ENCODE assay signal across 10 cellular contexts in genomic region chr17:8152981-8153549, GRCh38. TPM values are rescaled to one million over a fixed set of nuclear protein-coding genes. Genes with fewer than 3 reads are reported as not detected.
DNase-seq lines count a peak whose midpoint lies in the region; ATAC-seq, FAIRE-seq and TF ChIP-seq lines count a peak whose summit lies in the region.
"Had no signal": no experiment of that assay in that cellular context is flagged by ENCODE, and none has a peak within 500 bp of the region (broad histone marks: within the 10 kb centered on the region; RNA-seq: fewer than 3 reads in every experiment).

No MANE protein-coding gene starts in this region.

- no peak for DNase-seq in T-helper 2 cell treated with Interferon-gamma antibody and Interleukin-4, amounts not matched to agents 5 μg/mL and 100 μg/mL, for 36 hours (ENCODE audit: low spot score)
- no peak for DNase-seq in T-helper 2 cell
- DNase-seq in adipocyte (ENCODE audit: low read depth) = peak; percentile 45
- DNase-seq in kidney = no peak
- DNase-seq in NOMO-1 (lab: John Stamatoyannopoulos, UW; ENCODE audit: unreplicated experiment in 2 of 2) = no peak
- no peak for DNase-seq in RCC 7860 (ENCODE audit: low spot score)

- H3K27ac ChIP-seq in kidney (ENCODE audit: low read depth in 2 of 2, low read length in 2 of 2) (peak overlapping the region; percentile 99 to 100), temporal lobe (ENCODE audit: low read depth, low read length) (peak overlapping the region; percentile 99)

- peaks cover 35% of the 10 kb centered on the region for H3K4me1 Mint-ChIP-seq in T-helper 2 cell treated with Interferon-gamma antibody and Interleukin-4, amounts not matched to agents 5 μg/mL and 100 μg/mL, for 36 hours (ENCODE audit: low read depth)

- FAIRE-seq in kidney (lab: Jason Lieb, UNC) (no peak), RCC 7860 (lab: Jason Lieb, UNC) (no peak)

- H3K4me3 ChIP-seq in adipocyte (ENCODE audit: low read length) (peak overlapping the region; percentile 93), kidney (ENCODE audit: low read length in 2 of 2) (peak overlapping the region in 1 of 2 donors; percentile 99)

- H3K9me3 Mint-ChIP-seq in T-helper 2 cell treated with Interferon-gamma antibody and Interleukin-4, amounts not matched to agents 5 μg/mL and 100 μg/mL, for 36 hours = no peaks in the 10 kb centered on the region
- H3K9me3 Mint-ChIP-seq: effector memory CD8-positive, alpha-beta T cell had no signal

- no peak for ATAC-seq in HG03460 (IDR thresholded peaks at IDR 0.05; ENCODE audit: unreplicated experiment)

- no peaks in the 10 kb centered on the region for H3K27me3 ChIP-seq in adipocyte (replicated peaks; ENCODE audit: control insufficient read depth, insufficient read depth, low read length)

- peaks cover 9% of the 10 kb centered on the region for H3K36me3 Mint-ChIP-seq in T-helper 2 cell treated with Interferon-gamma antibody and Interleukin-4, amounts not matched to agents 5 μg/mL and 100 μg/mL, for 36 hours (ENCODE audit: low read depth)

- TF ChIP-seq CTCF in kidney (IDR thresholded peaks at IDR 0.05; ENCODE audit: borderline replicate concordance, extremely low read depth, insufficient read depth) = no peak

- no peaks in the 10 kb centered on the region for H3K27me3 Mint-ChIP-seq in T-helper 2 cell treated with Interferon-gamma antibody and Interleukin-4, amounts not matched to agents 5 μg/mL and 100 μg/mL, for 36 hours (ENCODE audit: low read depth)
- H3K27me3 Mint-ChIP-seq: effector memory CD8-positive, alpha-beta T cell had no signal

- H3K4me1 ChIP-seq in adipocyte (ENCODE audit: control insufficient read depth, insufficient read depth, low read length) = peaks cover 34% of the 10 kb centered on the region
- H3K4me1 ChIP-seq in kidney (ENCODE audit: control insufficient read depth in 1 of 2, insufficient read depth in 1 of 2, low read depth in 1 of 2, low read length in 2 of 2) = peaks cover 21 to 29% of the 10 kb centered on the region in 2 donors

- H3K4me3 Mint-ChIP-seq in T-helper 2 cell treated with Interferon-gamma antibody and Interleukin-4, amounts not matched to agents 5 μg/mL and 100 μg/mL, for 36 hours = peak overlapping the region; percentile 95
- H3K4me3 Mint-ChIP-seq: effector memory CD8-positive, alpha-beta T cell had no signal

- intact Hi-C loops in kidney (cut with DNase I) = no loop called here

- H3K36me3 ChIP-seq in adipocyte (ENCODE audit: control insufficient read depth, insufficient read depth, low read length, severe bottlenecking) (peaks cover 28% of the 10 kb centered on the region), kidney (ENCODE audit: control insufficient read depth in 1 of 2, insufficient read depth in 2 of 2, low read length in 2 of 2) (peaks cover 19 to 35% of the 10 kb centered on the region in 2 donors)

- no peak overlapping the region for H3K27ac Mint-ChIP-seq in T-helper 2 cell treated with Interferon-gamma antibody and Interleukin-4, amounts not matched to agents 5 μg/mL and 100 μg/mL, for 36 hours
- H3K27ac Mint-ChIP-seq: effector memory CD8-positive, alpha-beta T cell had no signal

- peak overlapping the region; percentile 97 for H3K9ac ChIP-seq in adipocyte (ENCODE audit: low read length)
- peak overlapping the region; percentile 6 to 96 for H3K9ac ChIP-seq in kidney (ENCODE audit: low read length in 2 of 2)

- H3K9me3 ChIP-seq in adipocyte (ENCODE audit: control insufficient read depth, low read length) = no peaks in the 10 kb centered on the region
- H3K9me3 ChIP-seq in kidney (ENCODE audit: control insufficient read depth in 1 of 2, low read length in 2 of 2) = no peaks in the 10 kb centered on the region

RNA-seq across cellular contexts. Expression of gene PER1, which starts 0.9 kb away (rescaled TPM):
- 161 TPM for total RNA-seq in kidney
- 25.2 TPM for polyA plus RNA-seq in kidney (ENCODE audit: insufficient read depth, low read depth, low replicate concordance)
- total RNA-seq in temporal lobe = 15.5 TPM

RNA-seq across cellular contexts. Expression of gene VAMP2, which starts 9.7 kb away (rescaled TPM):
- 107 TPM for total RNA-seq in kidney
- 124 TPM for polyA plus RNA-seq in kidney (ENCODE audit: insufficient read depth, low read depth, low replicate concordance)
- total RNA-seq in temporal lobe = 62.2 TPM

RNA-seq across cellular contexts. Expression of gene TMEM107, which starts 23.1 kb away (rescaled TPM):
- total RNA-seq in kidney = 23.4 TPM
- polyA plus RNA-seq in kidney (ENCODE audit: insufficient read depth, low read depth, low replicate concordance) = 24.6 TPM
- total RNA-seq in temporal lobe = 11.6 TPM

RNA-seq across cellular contexts. Expression of gene HES7, which starts 29.2 kb away (rescaled TPM):
- total RNA-seq in kidney = 0.25 TPM
- not detected for polyA plus RNA-seq in kidney (ENCODE audit: insufficient read depth, low read depth, low replicate concordance)
- 0.98 TPM for total RNA-seq in temporal lobe
- polyA plus RNA-seq: BJ had no signal

RNA-seq across cellular contexts. Expression of gene ALOXE3, which starts 34.8 kb away (rescaled TPM):
- total RNA-seq in kidney (not detected), temporal lobe (0.74 TPM)
- polyA plus RNA-seq in kidney (ENCODE audit: insufficient read depth, low read depth, low replicate concordance) = not detected
